Comparison of ENCODE assay signal across 8 cellular contexts in genomic region chr7:33128990-33129805, GRCh38. TPM values are rescaled to one million over a fixed set of nuclear protein-coding genes. Genes with fewer than 3 reads are reported as not detected.
A peak's percentile ranks its signal among the peaks of the same experiment; 100 is the strongest.
DNase-seq lines count a peak whose midpoint lies in the region; ATAC-seq, FAIRE-seq and TF ChIP-seq lines count a peak whose summit lies in the region.

Gene BBS9, plus strand, starts transcription at chr7:33129564. Its CDS starts 16,689 bp downstream, at chr7:33146253.

- H3K27me3 ChIP-seq in adipocyte (replicated peaks; ENCODE audit: control insufficient read depth, insufficient read depth, low read length): no peaks in the 10 kb centered on the region
- H3K27me3 ChIP-seq in parathyroid adenoma (ENCODE audit: control insufficient read depth, insufficient read depth, low read length): no peaks in the 10 kb centered on the region
- H3K27me3 ChIP-seq in tibial artery: no peaks in the 10 kb centered on the region

- H3K4me1 ChIP-seq in adipocyte (ENCODE audit: control insufficient read depth, insufficient read depth, low read length) (peaks cover 9% of the 10 kb centered on the region), parathyroid adenoma (no peaks in the 10 kb centered on the region), tibial artery (peaks cover 0 to 17% (median 9%) of the 10 kb centered on the region in 4 donors)

- H3K4me2 ChIP-seq in parathyroid adenoma (ENCODE audit: low read length): peak within 1 kb of the TSS; percentile 75

- FAIRE-seq in GM12891 (lab: Jason Lieb, UNC): peak; percentile 99

- TF ChIP-seq CTCF in parathyroid adenoma (IDR thresholded peaks at IDR 0.05) (no peak), tibial artery (IDR thresholded peaks at IDR 0.05) (no peak)

- H3K9me3 ChIP-seq in adipocyte (ENCODE audit: control insufficient read depth, low read length) (peaks cover 5% of the 10 kb centered on the region), parathyroid adenoma (ENCODE audit: control insufficient read depth, low read length) (no peaks in the 10 kb centered on the region), tibial artery (no peaks in the 10 kb centered on the region)

- TF ChIP-seq POLR2A in GM12891 (IDR thresholded peaks at IDR 0.05; ENCODE audit: low read depth, low read length): no peak

- intact Hi-C loops in cardiac septum (cut with DNase I): no loop called here
- intact Hi-C loops in tibial artery (cut with DNase I; ENCODE audit: low total_unique reads): no loop called here

- peak; percentile 80 for DNase-seq in GM12891 (ENCODE audit: insufficient read length, low spot score)
- DNase-seq in NCI-H1417 treated with DMSO at 0.1 percent for 48 hours (lab: John Stamatoyannopoulos, UW): peak; percentile 98
- DNase-seq in SW 1271 (lab: John Stamatoyannopoulos, UW): peak; percentile 84 to 96
- peak; percentile 97 for DNase-seq in adipocyte (ENCODE audit: low read depth)
- DNase-seq in cardiac septum (ENCODE audit: low spot score): peak; percentile 97
- DNase-seq in tibial artery: peak; percentile 94 to 96

- ATAC-seq in HG02798 (IDR thresholded peaks at IDR 0.05; ENCODE audit: poor library complexity, unreplicated experiment): peak; percentile 99

- H3K9ac ChIP-seq in adipocyte (ENCODE audit: low read length) (peak within 1 kb of the TSS; percentile 85), parathyroid adenoma (no peak within 1 kb of the TSS)

- H3K79me2 ChIP-seq in parathyroid adenoma: peaks cover 5% of the 10 kb centered on the region

- H3K27ac ChIP-seq in parathyroid adenoma: peak within 1 kb of the TSS; percentile 82
- H3K27ac ChIP-seq in tibial artery: peak within 1 kb of the TSS; percentile 79 to 83

- H3K36me3 ChIP-seq in adipocyte (ENCODE audit: control insufficient read depth, insufficient read depth, low read length, severe bottlenecking): no peaks in the 10 kb centered on the region
- H3K36me3 ChIP-seq in parathyroid adenoma (ENCODE audit: control insufficient read depth, insufficient read depth, low read length): no peaks in the 10 kb centered on the region
- H3K36me3 ChIP-seq in tibial artery: no peaks in the 10 kb centered on the region

- H3K4me3 ChIP-seq in adipocyte (ENCODE audit: low read length) (peak within 1 kb of the TSS; percentile 93), parathyroid adenoma (ENCODE audit: low read depth, low read length) (peak within 1 kb of the TSS; percentile 82), tibial artery (peak within 1 kb of the TSS; percentile 64 to 92)

- H2AFZ ChIP-seq in parathyroid adenoma: peak within 1 kb of the TSS; percentile 97

TF ChIP-seq in GM12891, 5 proteins besides CTCF, POLR2A, EP300 and RAD21:
- no peak for TF ChIP-seq TAF1 (IDR thresholded peaks at IDR 0.05; ENCODE audit: low read depth, low read length)

RNA-seq across cellular contexts. Expression of gene BBS9, which starts in this region (rescaled TPM):
- polyA plus RNA-seq in GM12891 (2012; ENCODE audit: low read depth, missing spikeins): 2.6 TPM
- total RNA-seq in cardiac septum: 8.7 TPM

Comparison
In these comparisons a context has a peak if more than half of its experiments do, and no peak if none do; other contexts are left out.
1. Peak in every context shown above with its lines: DNase-seq, ATAC-seq, H3K4me3 ChIP-seq and H3K27ac ChIP-seq.